Comparison of ENCODE assay signal across 13 cellular contexts in the genomic region with DNA sequence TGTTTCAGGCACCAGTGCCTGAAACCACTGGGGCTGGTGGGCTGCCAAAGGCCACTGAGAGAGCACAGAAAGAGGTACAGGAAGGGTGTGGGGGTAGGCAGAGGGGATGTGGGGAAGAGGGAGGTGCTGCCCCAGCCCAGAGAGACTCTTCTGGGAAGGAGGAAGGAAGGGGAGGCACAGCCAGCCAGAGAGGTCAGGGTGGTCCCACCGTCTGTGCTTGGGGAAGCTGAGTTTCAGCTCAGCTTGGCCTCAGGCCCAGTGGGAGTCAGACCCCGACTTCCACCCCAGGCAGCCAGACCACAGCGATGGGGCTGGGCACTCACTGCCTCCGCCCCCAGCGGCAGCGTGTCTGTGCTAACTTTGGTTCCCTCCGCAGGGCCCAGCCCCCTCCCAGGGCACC. TPM values are rescaled to one million over a fixed set of nuclear protein-coding genes. Genes with fewer than 3 reads are reported as not detected.
DNase-seq lines count a peak whose midpoint lies in the region; ATAC-seq and TF ChIP-seq lines count a peak whose summit lies in the region.
"Had no signal": no experiment of that assay in that cellular context is flagged by ENCODE, and none has a peak within 500 bp of the region (broad histone marks: within the 10 kb centered on the region; RNA-seq: fewer than 3 reads in every experiment).

No MANE protein-coding gene starts in this region.

- TF ChIP-seq POLR2A in transverse colon (IDR thresholded peaks at IDR 0.05), result no peak

- H3K27ac Mint-ChIP-seq in CD8-positive, alpha-beta memory T cell, result peak overlapping the region; percentile 56 to 97 (median 84)
- H3K27ac Mint-ChIP-seq in central memory CD8-positive, alpha-beta T cell (ENCODE audit: low read depth), result no peak overlapping the region
- H3K27ac Mint-ChIP-seq in nephron progenitor cell, result peak overlapping the region; percentile 79

- no peak overlapping the region for H3K27ac ChIP-seq in CD8-positive, alpha-beta memory T cell (ENCODE audit: low read depth, low read length)
- H3K27ac ChIP-seq in transverse colon, result peak overlapping the region in 1 of 4 donors; percentile 46
- H3K27ac ChIP-seq: KMS-11 had no signal

- no peak for TF ChIP-seq CTCF in nephron progenitor cell (IDR thresholded peaks at IDR 0.05)
- TF ChIP-seq CTCF in transverse colon (IDR thresholded peaks at IDR 0.05), result no peak

- POLR2A ChIA-PET in CD8-positive, alpha-beta memory T cell (lab: Charles Lee), result no interaction called here

- H3K36me3 ChIP-seq in CD8-positive, alpha-beta memory T cell (ENCODE audit: insufficient read depth, low read length), result no peaks in the 10 kb centered on the region
- H3K36me3 ChIP-seq in transverse colon, result no peaks in the 10 kb centered on the region
- H3K36me3 ChIP-seq: uterus had no signal

- CTCF ChIA-PET in CD8-positive, alpha-beta memory T cell (lab: Charles Lee), result interaction anchor here (1.0 kb wide), 1 partner anchor 8 kb away, joined by 5 read pairs; no protein-coding TSS in a partner anchor

- H3K36me3 Mint-ChIP-seq in CD8-positive, alpha-beta memory T cell, result no peaks in the 10 kb centered on the region
- peaks cover 9% of the 10 kb centered on the region for H3K36me3 Mint-ChIP-seq in central memory CD8-positive, alpha-beta T cell (ENCODE audit: insufficient read depth)
- H3K36me3 Mint-ChIP-seq in nephron progenitor cell (ENCODE audit: low read depth), result no peaks in the 10 kb centered on the region

- no peaks in the 10 kb centered on the region for H3K9me3 Mint-ChIP-seq in CD8-positive, alpha-beta memory T cell
- no peaks in the 10 kb centered on the region for H3K9me3 Mint-ChIP-seq in central memory CD8-positive, alpha-beta T cell
- H3K9me3 Mint-ChIP-seq in nephron progenitor cell, result no peaks in the 10 kb centered on the region

- H3K9me3 ChIP-seq in CD8-positive, alpha-beta memory T cell (ENCODE audit: low read length), result no peaks in the 10 kb centered on the region
- no peaks in the 10 kb centered on the region for H3K9me3 ChIP-seq in transverse colon
- H3K9me3 ChIP-seq: body of pancreas, uterus had no signal

- peak in 3 of 5 donors; percentile 23 to 52 (median 24) for DNase-seq in CD8-positive, alpha-beta memory T cell
- DNase-seq in KBM-7, result peak; percentile 97
- no peak for DNase-seq in central memory CD8-positive, alpha-beta T cell (ENCODE audit: low spot score in 2 of 2)
- DNase-seq in nephron progenitor cell, result no peak
- no peak for DNase-seq in NCI-H446 (lab: John Stamatoyannopoulos, UW)
- no peak for DNase-seq in transverse colon
- DNase-seq in NCI-H69 (lab: John Stamatoyannopoulos, UW), result no peak
- DNase-seq: stimulated activated CD4-positive, alpha-beta T cell treated with anti-CD3 and anti-CD28 coated beads, Interleukin-2, amount 100 ng/mL, for 48 hours; uterus had no signal

- intact Hi-C loops in transverse colon (cut with DNase I; ENCODE audit: low total_unique reads), result no loop called here

- no peaks in the 10 kb centered on the region for H3K27me3 Mint-ChIP-seq in CD8-positive, alpha-beta memory T cell
- no peaks in the 10 kb centered on the region for H3K27me3 Mint-ChIP-seq in central memory CD8-positive, alpha-beta T cell
- peaks cover 5% of the 10 kb centered on the region for H3K27me3 Mint-ChIP-seq in nephron progenitor cell (ENCODE audit: low read depth, poor library complexity)

- H3K27me3 ChIP-seq in CD8-positive, alpha-beta memory T cell (ENCODE audit: insufficient read depth, low read length, poor library complexity, severe bottlenecking), result no peaks in the 10 kb centered on the region
- H3K27me3 ChIP-seq in transverse colon, result no peaks in the 10 kb centered on the region
- H3K27me3 ChIP-seq: uterus had no signal

- H3K4me1 ChIP-seq in CD8-positive, alpha-beta memory T cell (ENCODE audit: insufficient read depth, low read length), result peaks cover 49% of the 10 kb centered on the region
- peaks cover 0 to 30% (median 17%) of the 10 kb centered on the region in 4 donors for H3K4me1 ChIP-seq in transverse colon
- H3K4me1 ChIP-seq: uterus had no signal

- H3K4me3 ChIP-seq in CD8-positive, alpha-beta memory T cell (ENCODE audit: low read length), result no peak overlapping the region
- H3K4me3 ChIP-seq in transverse colon, result no peak overlapping the region
- H3K4me3 ChIP-seq: body of pancreas, uterus had no signal

- H3K4me1 Mint-ChIP-seq in CD8-positive, alpha-beta memory T cell, result peaks cover 45 to 62% (median 47%) of the 10 kb centered on the region in 3 donors
- peaks cover 39% of the 10 kb centered on the region for H3K4me1 Mint-ChIP-seq in central memory CD8-positive, alpha-beta T cell
- H3K4me1 Mint-ChIP-seq in nephron progenitor cell, result peaks cover 34% of the 10 kb centered on the region

- 57% methylated on average over 5 of the region's 7 CpGs; no CpG with 5 or more reads in 1 of the 2 donors for WGBS in transverse colon (ENCODE audit: low coverage in 1 of 2), 2 donors

- ATAC-seq in central memory CD8-positive, alpha-beta T cell (replicated peaks; ENCODE audit: extremely low read depth, poor library complexity, severe bottlenecking), result no peak
- no peak for ATAC-seq in HG03457 (IDR thresholded peaks at IDR 0.05; ENCODE audit: unreplicated experiment)
- ATAC-seq: body of pancreas had no signal

- H3K4me3 Mint-ChIP-seq in CD8-positive, alpha-beta memory T cell, result peak overlapping the region in 5 of 7 donors; percentile 1 to 88 (median 69)
- H3K4me3 Mint-ChIP-seq in central memory CD8-positive, alpha-beta T cell, result peak overlapping the region; percentile 30
- no peak overlapping the region for H3K4me3 Mint-ChIP-seq in nephron progenitor cell

- in situ Hi-C loops in KBM-7 (cut with MboI; ENCODE audit: low pct_unique_long_range_greater_than_20kb, low sequenced_read_pairs) (no loop called here), transverse colon (cut with MboI; ENCODE audit: low pct_ligation_motif_present in 1 of 4, low pct_unique_long_range_greater_than_20kb in 1 of 4, low sequenced_read_pairs in 3 of 4) (no loop called here)

- no peak for TF ChIP-seq EP300 in transverse colon (IDR thresholded peaks at IDR 0.05; ENCODE audit: low read depth)

RNA-seq across cellular contexts. Expression of a gene that starts 8.7 kb away (rescaled TPM):
- total RNA-seq in CD8-positive, alpha-beta memory T cell, result 10 to 100 TPM; 57.8 to 61.1 TPM
- 41.6 TPM for polyA plus RNA-seq in CD8-positive, alpha-beta memory T cell
- 100 to 1,000 TPM; 124 to 405 (median 197) TPM for total RNA-seq in transverse colon

RNA-seq across cellular contexts. Expression of a gene that starts 36.9 kb away (rescaled TPM):
- 100 to 1,000 TPM; 672 to 673 TPM for total RNA-seq in CD8-positive, alpha-beta memory T cell
- polyA plus RNA-seq in CD8-positive, alpha-beta memory T cell, result 80.5 TPM
- total RNA-seq in transverse colon, result 100 to 1,000 TPM; 115 to 199 (median 169) TPM

RNA-seq across cellular contexts. Expression of a gene that starts 54.1 kb away (rescaled TPM):
- not detected for total RNA-seq in CD8-positive, alpha-beta memory T cell
- not detected for polyA plus RNA-seq in CD8-positive, alpha-beta memory T cell
- not detected for total RNA-seq in transverse colon
- total RNA-seq: body of pancreas, fibroblast of villous mesenchyme, uterus had no signal

Comparison
In these comparisons a context has a peak if more than half of its experiments do, and no peak if none do; other contexts are left out.
1. DNase-seq: peak in CD8-positive, alpha-beta memory T cell (3 of 5) and KBM-7 (single experiment); none in central memory CD8-positive, alpha-beta T cell (0 of 2), nephron progenitor cell (single experiment), NCI-H446 (0 of 2), transverse colon (single experiment) and NCI-H69 (single experiment).